In genomic region chr17:81484195-81484979, GRCh38 we compare ENCODE assay signal across 8 cellular contexts. TPM values are rescaled to one million over a fixed set of nuclear protein-coding genes. Genes with fewer than 3 reads are reported as not detected.
DNase-seq lines count a peak whose midpoint lies in the region; ATAC-seq and TF ChIP-seq lines count a peak whose summit lies in the region.

No MANE protein-coding gene starts in this region.

- H3K9ac ChIP-seq in HUES48 (ENCODE audit: low read depth, low read length): no peak overlapping the region
- peak overlapping the region; percentile 63 for H3K9ac ChIP-seq in OCI-LY1 (ENCODE audit: low read length)
- peak overlapping the region in 1 of 2 donors; percentile 40 for H3K9ac ChIP-seq in mucosa of rectum (ENCODE audit: low read depth in 1 of 2, low read length in 2 of 2)

- no peaks in the 10 kb centered on the region for H3F3A ChIP-seq in OCI-LY1 (ENCODE audit: insufficient read depth, low read length)

- no peaks in the 10 kb centered on the region for H3K9me2 ChIP-seq in OCI-LY1 (ENCODE audit: low read depth, low read length)

- H3K79me2 ChIP-seq in OCI-LY1 (ENCODE audit: insufficient read depth, low read length): no peaks in the 10 kb centered on the region

- WGBS in esophagus, 2 donors: 5 to 6% methylated on average over 53 to 60 of the region's 60 CpGs

- H4K20me1 ChIP-seq in OCI-LY1 (ENCODE audit: insufficient read depth, low read length): no peaks in the 10 kb centered on the region

- H3K4me2 ChIP-seq in OCI-LY1 (ENCODE audit: low read length): peak overlapping the region; percentile 78

- H3K4me3 ChIP-seq in BE2C (ENCODE audit: low read depth, low read length): peak overlapping the region; percentile 45
- peak overlapping the region; percentile 61 for H3K4me3 ChIP-seq in HUES48 (ENCODE audit: low read depth, low read length)
- peak overlapping the region; percentile 53 for H3K4me3 ChIP-seq in OCI-LY1 (ENCODE audit: low read depth, low read length, poor library complexity, severe bottlenecking)
- H3K4me3 ChIP-seq in esophagus (ENCODE audit: low read depth in 1 of 2, low read length in 2 of 2): peak overlapping the region; percentile 5 to 38
- peak overlapping the region; percentile 57 to 62 for H3K4me3 ChIP-seq in mucosa of rectum (ENCODE audit: low read length in 2 of 2)

- H3K9me3 ChIP-seq in BE2C: no peaks in the 10 kb centered on the region
- H3K9me3 ChIP-seq in HUES48 (ENCODE audit: control insufficient read depth, insufficient read depth, low read length): no peaks in the 10 kb centered on the region
- H3K9me3 ChIP-seq in OCI-LY1 (ENCODE audit: low read length): no peaks in the 10 kb centered on the region
- H3K9me3 ChIP-seq in esophagus (ENCODE audit: control insufficient read depth in 2 of 2, insufficient read depth in 1 of 2, low read depth in 1 of 2, low read length in 1 of 2): no peaks in the 10 kb centered on the region
- H3K9me3 ChIP-seq in mucosa of rectum (ENCODE audit: control insufficient read depth in 2 of 2, low read length in 2 of 2): no peaks in the 10 kb centered on the region

- peak; percentile 66 for ATAC-seq in GM19324 (IDR thresholded peaks at IDR 0.05; ENCODE audit: low FRiP score, unreplicated experiment)

- no peaks in the 10 kb centered on the region for H3K36me3 ChIP-seq in BE2C
- no peaks in the 10 kb centered on the region for H3K36me3 ChIP-seq in HUES48 (ENCODE audit: control insufficient read depth, insufficient read depth, low read length)
- no peaks in the 10 kb centered on the region for H3K36me3 ChIP-seq in OCI-LY1 (ENCODE audit: insufficient read depth, low read length)
- H3K36me3 ChIP-seq in esophagus (ENCODE audit: control insufficient read depth in 2 of 2, insufficient read depth in 2 of 2, low read length in 1 of 2): no peaks in the 10 kb centered on the region
- H3K36me3 ChIP-seq in mucosa of rectum (ENCODE audit: control insufficient read depth in 2 of 2, insufficient read depth in 2 of 2, low read length in 2 of 2): no peaks in the 10 kb centered on the region

- H3K27ac ChIP-seq in HUES48 (ENCODE audit: low read depth, low read length) (no peak overlapping the region), OCI-LY1 (ENCODE audit: low read depth, low read length, poor library complexity, severe bottlenecking) (no peak overlapping the region), esophagus (ENCODE audit: low read depth in 2 of 2, low read length in 1 of 2) (no peak overlapping the region), mucosa of rectum (ENCODE audit: low read depth in 2 of 2, low read length in 2 of 2) (no peak overlapping the region)

- no peak overlapping the region for H2AFZ ChIP-seq in OCI-LY1 (ENCODE audit: low read length)

- TF ChIP-seq CTCF in BE2C (IDR thresholded peaks at IDR 0.05; ENCODE audit: low read depth, low read length): peak; percentile 70
- peak; percentile 89 for TF ChIP-seq CTCF in OCI-LY1 (IDR thresholded peaks at IDR 0.05; ENCODE audit: low read length)

- no peaks in the 10 kb centered on the region for H3K27me3 ChIP-seq in BE2C
- peaks cover 53% of the 10 kb centered on the region for H3K27me3 ChIP-seq in HUES48 (ENCODE audit: control insufficient read depth, insufficient read depth, low read length)
- no peaks in the 10 kb centered on the region for H3K27me3 ChIP-seq in OCI-LY1 (ENCODE audit: insufficient read depth, low read length)
- H3K27me3 ChIP-seq in esophagus (ENCODE audit: control insufficient read depth in 1 of 2, insufficient read depth in 2 of 2, low read length in 2 of 2): no peaks in the 10 kb centered on the region
- peaks cover 5 to 6% of the 10 kb centered on the region in 2 donors for H3K27me3 ChIP-seq in mucosa of rectum (ENCODE audit: control insufficient read depth in 2 of 2, insufficient read depth in 2 of 2, low read length in 2 of 2)

- peaks cover 7% of the 10 kb centered on the region for H3K4me1 ChIP-seq in BE2C
- peaks cover 8% of the 10 kb centered on the region; the same call in 1 of the 2 replicates for H3K4me1 ChIP-seq in HUES48 (ENCODE audit: control insufficient read depth, insufficient read depth, low read length)
- H3K4me1 ChIP-seq in OCI-LY1 (ENCODE audit: insufficient read depth, low read length, severe bottlenecking): peaks cover 21% of the 10 kb centered on the region
- H3K4me1 ChIP-seq in esophagus (ENCODE audit: control insufficient read depth in 2 of 2, insufficient read depth in 2 of 2, low read length in 1 of 2): peaks cover 14 to 17% of the 10 kb centered on the region in 2 donors
- peaks cover 19 to 27% of the 10 kb centered on the region in 2 donors for H3K4me1 ChIP-seq in mucosa of rectum (ENCODE audit: control insufficient read depth in 2 of 2, insufficient read depth in 2 of 2, low read length in 2 of 2)

- DNase-seq in BE2C: peak; percentile 92
- peak; percentile 84 for DNase-seq in activated T-cell treated with anti-CD3 and anti-CD28 coated beads for 24 hours (ENCODE audit: low read depth)
- DNase-seq in stimulated activated CD8-positive, alpha-beta memory T cell treated with anti-CD3 and anti-CD28 coated beads, Interleukin-4, amount 100 ng/mL, for 24 hours (ENCODE audit: low read depth): peak; percentile 84

RNA-seq across cellular contexts. Expression of gene ACTG1, which starts 28.2 kb away (rescaled TPM):
- 2,263 TPM for polyA plus RNA-seq in BE2C (2012; ENCODE audit: insufficient read depth, insufficient read length, low read depth)
- polyA plus RNA-seq in esophagus: 1,000 to 10,000 TPM; 1,763 to 5,708 TPM

RNA-seq across cellular contexts. Expression of gene FSCN2, which starts 43.8 kb away (rescaled TPM):
- polyA plus RNA-seq in BE2C (2012; ENCODE audit: insufficient read depth, insufficient read length, low read depth): 2.4 TPM
- polyA plus RNA-seq in esophagus: 1 to 10 TPM in 1 of 2 donors, under 1 TPM in 1; 0.54 to 2.0 TPM
